In genomic region chr6:114167583-114168576, GRCh38 we compare ENCODE assay signal across 20 cellular contexts.
"Had no signal": no experiment of that assay in that cellular context is flagged by ENCODE, and none has a peak within 500 bp of the region (broad histone marks: within the 10 kb centered on the region; RNA-seq: fewer than 3 reads in every experiment).

No MANE protein-coding gene starts in this region.

- H3K27ac Mint-ChIP-seq: activated CD8-positive, alpha-beta memory T cell treated with anti-CD3 and anti-CD28 coated beads, Interleukin-2, amount 10 ng/mL, durations not matched to agents 7 days and 5 days; activated naive CD4-positive, alpha-beta T cell treated with anti-CD3 and anti-CD28 coated beads, Interleukin-2, amount 50 U/mL, for 24 hours; activated T-cell treated with anti-CD3 and anti-CD28 coated beads, Interleukin-2, amount 50 U/mL, for 24 hours; dendritic cell treated with granulocyte-macrophage colony-stimulating factor and Interleukin-4, amounts not matched to agents 40 ng/mL and 50 ng/mL, for 4 days; naive thymus-derived CD8-positive, alpha-beta T cell; T-helper 2 cell treated with Interferon-gamma antibody and Interleukin-4, amounts not matched to agents 5 μg/mL and 100 μg/mL, for 36 hours had no signal

- H3K4me3 Mint-ChIP-seq: activated CD8-positive, alpha-beta memory T cell treated with anti-CD3 and anti-CD28 coated beads, Interleukin-2, amount 10 ng/mL, durations not matched to agents 7 days and 5 days; activated naive CD4-positive, alpha-beta T cell treated with anti-CD3 and anti-CD28 coated beads, Interleukin-2, amount 50 U/mL, for 24 hours; activated T-cell treated with anti-CD3 and anti-CD28 coated beads, Interleukin-2, amount 50 U/mL, for 24 hours; dendritic cell treated with granulocyte-macrophage colony-stimulating factor and Interleukin-4, amounts not matched to agents 40 ng/mL and 50 ng/mL, for 4 days; naive thymus-derived CD8-positive, alpha-beta T cell; T-helper 2 cell treated with Interferon-gamma antibody and Interleukin-4, amounts not matched to agents 5 μg/mL and 100 μg/mL, for 36 hours had no signal

- H3K36me3 Mint-ChIP-seq: activated CD8-positive, alpha-beta memory T cell treated with anti-CD3 and anti-CD28 coated beads, Interleukin-2, amount 10 ng/mL, durations not matched to agents 7 days and 5 days; activated naive CD4-positive, alpha-beta T cell treated with anti-CD3 and anti-CD28 coated beads, Interleukin-2, amount 50 U/mL, for 24 hours; naive thymus-derived CD8-positive, alpha-beta T cell had no signal

- H3K27me3 Mint-ChIP-seq: activated CD8-positive, alpha-beta memory T cell treated with anti-CD3 and anti-CD28 coated beads, Interleukin-2, amount 10 ng/mL, durations not matched to agents 7 days and 5 days; dendritic cell treated with granulocyte-macrophage colony-stimulating factor and Interleukin-4, amounts not matched to agents 40 ng/mL and 50 ng/mL, for 4 days had no signal

- H3K27ac ChIP-seq: body of pancreas, prostate gland, sigmoid colon, testis had no signal

- H3K27me3 ChIP-seq: body of pancreas, sigmoid colon, testis had no signal

- H3K4me1 Mint-ChIP-seq: activated CD8-positive, alpha-beta memory T cell treated with anti-CD3 and anti-CD28 coated beads, Interleukin-2, amount 10 ng/mL, durations not matched to agents 7 days and 5 days; activated naive CD4-positive, alpha-beta T cell treated with anti-CD3 and anti-CD28 coated beads, Interleukin-2, amount 50 U/mL, for 24 hours; naive thymus-derived CD8-positive, alpha-beta T cell had no signal

- DNase-seq: activated CD4-positive, alpha-beta T cell treated with anti-CD3 and anti-CD28 coated beads for 1 hour; activated CD4-positive, alpha-beta T cell treated with anti-CD3 and anti-CD28 coated beads, Interleukin-2, amount 50 U/mL, for 48 hours; activated CD8-positive, alpha-beta memory T cell treated with anti-CD3 and anti-CD28 coated beads, Interleukin-2, amount 10 ng/mL, durations not matched to agents 7 days and 5 days; activated effector memory CD4-positive, alpha-beta T cell treated with Interleukin-2 at 50 U/mL for 16 hours; activated T-cell treated with anti-CD3 and anti-CD28 coated beads, Interleukin-2, amount 50 U/mL, for 24 hours; body of pancreas; erythroblast; left colon; mammary epithelial cell; mucosa of descending colon; naive thymus-derived CD8-positive, alpha-beta T cell; sigmoid colon; stimulated activated CD4-positive, alpha-beta T cell treated with anti-CD3 and anti-CD28 coated beads, Interleukin-4, amount 100 ng/mL, for 1 hour; stimulated activated CD8-positive, alpha-beta memory T cell treated with anti-CD3 and anti-CD28 coated beads, Interleukin-4, amount 100 ng/mL, for 48 hours; stimulated activated naive CD8-positive, alpha-beta T cell treated with anti-CD3 and anti-CD28 coated beads, Interleukin-15, Interleukin-2, amounts not matched to agents 100 U/mL and 50 U/mL, for 24 hours; testis had no signal

- H3K9me3 Mint-ChIP-seq: activated naive CD4-positive, alpha-beta T cell treated with anti-CD3 and anti-CD28 coated beads, Interleukin-2, amount 50 U/mL, for 24 hours; activated T-cell treated with anti-CD3 and anti-CD28 coated beads, Interleukin-2, amount 50 U/mL, for 24 hours; dendritic cell treated with granulocyte-macrophage colony-stimulating factor and Interleukin-4, amounts not matched to agents 40 ng/mL and 50 ng/mL, for 4 days; naive thymus-derived CD8-positive, alpha-beta T cell; T-helper 2 cell treated with Interferon-gamma antibody and Interleukin-4, amounts not matched to agents 5 μg/mL and 100 μg/mL, for 36 hours had no signal

- H3K4me1 ChIP-seq: prostate gland, sigmoid colon, testis had no signal

- H3K9me3 ChIP-seq: body of pancreas, mucosa of descending colon, prostate gland, sigmoid colon, testis had no signal
